Comparison of ENCODE assay signal across 8 cellular contexts in genomic region chr3:18442743-18443669, GRCh38. TPM values are rescaled to one million over a fixed set of nuclear protein-coding genes. Genes with fewer than 3 reads are reported as not detected.
A peak's percentile ranks its signal among the peaks of the same experiment; 100 is the strongest.
DNase-seq lines count a peak whose midpoint lies in the region; ATAC-seq and TF ChIP-seq lines count a peak whose summit lies in the region.

No MANE protein-coding gene starts in this region.

- H3K4me3 ChIP-seq in PC-9: peak overlapping the region; percentile 98
- peak overlapping the region; percentile 43 to 68 for H3K4me3 ChIP-seq in gastroesophageal sphincter
- peak overlapping the region; percentile 30 to 61 (median 44) for H3K4me3 ChIP-seq in skin epidermis

- WGBS in gastroesophageal sphincter (ENCODE audit: low coverage in 1 of 2), 2 donors: 45 to 58% methylated on average over 4 of the region's 11 CpGs

- H3K27ac Mint-ChIP-seq in chondrocyte (ENCODE audit: unreplicated experiment): no peak overlapping the region

- no TSS peak for BruUV-seq in PC-9 (replicated peaks; lab: Mats Ljungman, UMichigan)

- CTCF ChIA-PET in PC-9 (lab: Charles Lee): no interaction called here

- intact Hi-C loops in PC-9 (cut with micrococcal nuclease; ENCODE audit: unreplicated experiment): no loop called here

- TF ChIP-seq CTCF in GM20000 (IDR thresholded peaks at IDR 0.05; ENCODE audit: extremely low read depth, missing control alignments) (no peak), PC-9 (conservative IDR thresholded peaks at IDR 0.05) (no peak), gastroesophageal sphincter (IDR thresholded peaks at IDR 0.05) (no peak), chondrocyte (IDR thresholded peaks at IDR 0.05) (no peak)

- no peaks in the 10 kb centered on the region for H3F3A ChIP-seq in PC-9 (ENCODE audit: insufficient read depth, low read depth)

- H3K27ac ChIP-seq in PC-9 (no peak overlapping the region), gastroesophageal sphincter (no peak overlapping the region), skin epidermis (peak overlapping the region in 3 of 21 experiments; percentile 58 to 74 (median 69))

- H3K9me2 ChIP-seq in PC-9 (ENCODE audit: insufficient read depth): no peaks in the 10 kb centered on the region

- ATAC-seq in gastroesophageal sphincter: no peak

- H4K20me1 ChIP-seq in PC-9 (ENCODE audit: insufficient read depth): no peaks in the 10 kb centered on the region

- H3K27me3 Mint-ChIP-seq in chondrocyte (ENCODE audit: low read depth): peaks cover 68% of the 10 kb centered on the region

- no peak for TF ChIP-seq EP300 in gastroesophageal sphincter (IDR thresholded peaks at IDR 0.05)

- no peaks in the 10 kb centered on the region for H3K9me3 Mint-ChIP-seq in chondrocyte (ENCODE audit: low read depth)

- peak overlapping the region; percentile 99 for H3K4me2 ChIP-seq in PC-9

- H3K9me3 ChIP-seq in PC-9 (ENCODE audit: insufficient read depth, low read depth) (no peaks in the 10 kb centered on the region), gastroesophageal sphincter (no peaks in the 10 kb centered on the region)

- no peak overlapping the region for H3K4me3 Mint-ChIP-seq in chondrocyte (ENCODE audit: unreplicated experiment)

- DNase-seq in GM20000 (ENCODE audit: low spot score): peak; percentile 11
- no peak for DNase-seq in PC-9
- DNase-seq in NCI-H2227 (lab: John Stamatoyannopoulos, UW; ENCODE audit: unreplicated experiment): no peak
- DNase-seq in HCEC 1CT: no peak
- DNase-seq in chondrocyte (ENCODE audit: low spot score): no peak
- no peak for DNase-seq in cortex of kidney (lab: John Stamatoyannopoulos, UW)

- H3K36me3 ChIP-seq in PC-9 (ENCODE audit: low read depth) (no peaks in the 10 kb centered on the region), gastroesophageal sphincter (no peaks in the 10 kb centered on the region)

- POLR2A ChIA-PET in PC-9 (lab: Charles Lee; ENCODE audit: unreplicated experiment): no interaction called here

- H3K4me1 Mint-ChIP-seq in chondrocyte (ENCODE audit: low read depth): peaks cover 15% of the 10 kb centered on the region

- peak overlapping the region; percentile 99 for H2AFZ ChIP-seq in PC-9

- no peak for TF ChIP-seq POLR2A in gastroesophageal sphincter (IDR thresholded peaks at IDR 0.05)

- H3K4me1 ChIP-seq in PC-9 (replicated peaks; ENCODE audit: insufficient read depth) (peaks cover 24% of the 10 kb centered on the region), gastroesophageal sphincter (peaks cover 3 to 32% (median 17%) of the 10 kb centered on the region in 3 donors)

- no peaks in the 10 kb centered on the region for H3K27me3 ChIP-seq in PC-9 (ENCODE audit: insufficient read depth, low read depth)
- peaks cover 17% of the 10 kb centered on the region for H3K27me3 ChIP-seq in gastroesophageal sphincter

- no peaks in the 10 kb centered on the region for H3K79me2 ChIP-seq in PC-9 (ENCODE audit: low read depth)

- H3K36me3 Mint-ChIP-seq in chondrocyte (ENCODE audit: low read depth): no peaks in the 10 kb centered on the region

RNA-seq across cellular contexts. Expression of gene SATB1, which starts 17.9 kb away (rescaled TPM):
- 25.4 and 28.7 TPM in 2 replicates for total RNA-seq in PC-9 (2021)
- 10 to 100 TPM; 41.5 to 61.2 (median 48.7) TPM for total RNA-seq in gastroesophageal sphincter
- 4.4 to 5.9 TPM (median 5.4 TPM) in 3 replicates for total RNA-seq in chondrocyte

Comparison
In these comparisons a context has a peak if more than half of its experiments do, and no peak if none do; other contexts are left out.
1. H3K4me3 ChIP-seq: peak in every context shown above with its lines; median percentile 98 in PC-9; 56 in gastroesophageal sphincter; 44 in skin epidermis.